ENCODE assay signal across 19 cellular contexts in the genomic region with DNA sequence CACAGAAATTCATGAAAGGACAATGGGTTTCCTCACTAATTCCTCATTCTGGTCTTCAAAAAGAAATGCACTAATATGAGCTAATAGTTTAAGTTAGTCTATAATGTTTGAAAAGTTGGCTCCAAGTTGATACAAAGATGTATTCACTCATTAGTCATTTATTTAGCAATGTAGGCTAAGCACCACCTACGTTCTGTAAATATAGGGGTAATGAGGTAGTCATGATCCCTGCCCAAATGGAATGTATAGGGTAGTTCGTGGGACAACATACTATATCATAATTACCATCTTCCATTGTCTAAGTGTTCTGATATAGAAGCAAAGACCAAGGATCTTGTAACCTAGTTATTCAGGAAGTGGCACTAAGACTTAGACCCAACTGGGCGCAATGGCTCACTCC.
DNase-seq lines count a peak whose midpoint lies in the region; ATAC-seq, FAIRE-seq and TF ChIP-seq lines count a peak whose summit lies in the region.
"Had no signal": no experiment of that assay in that cellular context is flagged by ENCODE, and none has a peak within 500 bp of the region (broad histone marks: within the 10 kb centered on the region; RNA-seq: fewer than 3 reads in every experiment).

No MANE protein-coding gene starts in this region.

- H3K4me1 ChIP-seq in PC-3 (ENCODE audit: insufficient read depth, low read length), result peaks cover 18% of the 10 kb centered on the region
- H3K4me1 ChIP-seq: A549; BLaER1 treated with 17β-estradiol and CSF1 and Interleukin-3, amounts not matched to agents 10 nM and 100 nM; Caco-2 had no signal

- intact Hi-C loops in PC-3 (cut with micrococcal nuclease) (no loop called here), Right ventricle myocardium inferior (cut with DNase I) (no loop called here)

- H4K20me1 ChIP-seq in PC-3 (ENCODE audit: low read length), result no peaks in the 10 kb centered on the region
- H4K20me1 ChIP-seq: BLaER1 treated with 17β-estradiol and CSF1 and Interleukin-3, amounts not matched to agents 10 nM and 100 nM had no signal

- DNase-seq in PC-3 (peak; percentile 89), bronchial epithelial cell (ENCODE audit: low read depth) (peak; percentile 62), epithelial cell of prostate (ENCODE audit: low read depth, low spot score) (no peak), cerebellar cortex (ENCODE audit: low spot score) (no peak), Right ventricle myocardium inferior (ENCODE audit: missing footprints) (no peak)
- DNase-seq: AML-193; Caco-2; Calu3; CD4-positive, alpha-beta T cell; CD8-positive, alpha-beta T cell; GF-D8 had no signal

- no TSS peak for BruUV-seq in PC-3 (replicated peaks; lab: Mats Ljungman, UMichigan)

- H3K27ac ChIP-seq in PC-3 (ENCODE audit: low read length), result peak overlapping the region; percentile 96
- peak overlapping the region; percentile 40 for H3K27ac ChIP-seq in epithelial cell of prostate
- H3K27ac ChIP-seq: 22Rv1; A549; BLaER1 treated with 17β-estradiol and CSF1 and Interleukin-3, amounts not matched to agents 10 nM and 100 nM; C4-2B had no signal

- H3K4me2 ChIP-seq in PC-3 (ENCODE audit: low read length), result peak overlapping the region; percentile 40
- H3K4me2 ChIP-seq: A549; BLaER1 treated with 17β-estradiol and CSF1 and Interleukin-3, amounts not matched to agents 10 nM and 100 nM had no signal

- H3K36me3 ChIP-seq in PC-3 (ENCODE audit: low read depth, low read length), result no peaks in the 10 kb centered on the region
- H3K36me3 ChIP-seq in bronchial epithelial cell (ENCODE audit: control insufficient read depth, insufficient read depth, low read length), result no peaks in the 10 kb centered on the region
- H3K36me3 ChIP-seq: BLaER1 treated with 17β-estradiol and CSF1 and Interleukin-3, amounts not matched to agents 10 nM and 100 nM had no signal

- no peaks in the 10 kb centered on the region for H3K79me2 ChIP-seq in PC-3 (ENCODE audit: low read length)

- no peak for TF ChIP-seq CTCF in PC-3 (conservative IDR thresholded peaks at IDR 0.05; ENCODE audit: low read depth, low read length)
- no peak for TF ChIP-seq CTCF in bronchial epithelial cell (IDR thresholded peaks at IDR 0.05; ENCODE audit: insufficient read depth, low read length, severe bottlenecking)

- no peak overlapping the region for H2AFZ ChIP-seq in PC-3 (ENCODE audit: low read length)

- H3K4me3 ChIP-seq in PC-3 (ENCODE audit: low read length) (no peak overlapping the region), bronchial epithelial cell (ENCODE audit: low read depth, low read length) (no peak overlapping the region)
- H3K4me3 ChIP-seq: A549; BLaER1 treated with 17β-estradiol and CSF1 and Interleukin-3, amounts not matched to agents 10 nM and 100 nM had no signal

- peak overlapping the region; percentile 57; the same call in 1 of the 2 replicates for H3K9ac ChIP-seq in PC-3 (ENCODE audit: low read length)
- H3K9ac ChIP-seq: BLaER1 treated with 17β-estradiol and CSF1 and Interleukin-3, amounts not matched to agents 10 nM and 100 nM had no signal

- no peaks in the 10 kb centered on the region for H3K9me3 ChIP-seq in PC-3 (ENCODE audit: low read length)
- H3K9me3 ChIP-seq: Caco-2 had no signal

- H3F3A ChIP-seq in PC-3 (ENCODE audit: low read length, unreplicated experiment), result no peaks in the 10 kb centered on the region

- H3K9me2 ChIP-seq in PC-3 (replicated peaks; ENCODE audit: low read length), result no peaks in the 10 kb centered on the region

- CTCF ChIA-PET in PC-3 (lab: Charles Lee), result interaction anchor here (0.5 kb wide), 1 partner anchor 656 kb away, joined by 3 read pairs; no protein-coding TSS in a partner anchor

- H3K27me3 ChIP-seq in PC-3 (ENCODE audit: low read length) (no peaks in the 10 kb centered on the region), bronchial epithelial cell (ENCODE audit: control insufficient read depth, insufficient read depth, low read length) (no peaks in the 10 kb centered on the region)
- H3K27me3 ChIP-seq: BLaER1 treated with 17β-estradiol and CSF1 and Interleukin-3, amounts not matched to agents 10 nM and 100 nM had no signal

- no peak for FAIRE-seq in bronchial epithelial cell (lab: Jason Lieb, UNC)
- FAIRE-seq: A549, D721Med, G401.6, GM12891, GM19239 had no signal

- ATAC-seq in PC-3, result peak; percentile 98
- no peak for ATAC-seq in Right ventricle myocardium inferior
- ATAC-seq: A549; CD8-positive, alpha-beta T cell had no signal

- POLR2A ChIA-PET in PC-3 (lab: Charles Lee; ENCODE audit: unreplicated experiment), result interaction anchor here (0.7 kb wide), 1 partner anchor 203 kb away, joined by 3 read pairs; no protein-coding TSS in a partner anchor

Comparison
In these comparisons a context has a peak if more than half of its experiments do, and no peak if none do; other contexts are left out.
1. DNase-seq: peak in PC-3 (single experiment) and bronchial epithelial cell (single experiment); none in epithelial cell of prostate (single experiment), cerebellar cortex (single experiment) and Right ventricle myocardium inferior (single experiment).